Comparison of ENCODE assay signal across 8 cellular contexts in the genomic region with DNA sequence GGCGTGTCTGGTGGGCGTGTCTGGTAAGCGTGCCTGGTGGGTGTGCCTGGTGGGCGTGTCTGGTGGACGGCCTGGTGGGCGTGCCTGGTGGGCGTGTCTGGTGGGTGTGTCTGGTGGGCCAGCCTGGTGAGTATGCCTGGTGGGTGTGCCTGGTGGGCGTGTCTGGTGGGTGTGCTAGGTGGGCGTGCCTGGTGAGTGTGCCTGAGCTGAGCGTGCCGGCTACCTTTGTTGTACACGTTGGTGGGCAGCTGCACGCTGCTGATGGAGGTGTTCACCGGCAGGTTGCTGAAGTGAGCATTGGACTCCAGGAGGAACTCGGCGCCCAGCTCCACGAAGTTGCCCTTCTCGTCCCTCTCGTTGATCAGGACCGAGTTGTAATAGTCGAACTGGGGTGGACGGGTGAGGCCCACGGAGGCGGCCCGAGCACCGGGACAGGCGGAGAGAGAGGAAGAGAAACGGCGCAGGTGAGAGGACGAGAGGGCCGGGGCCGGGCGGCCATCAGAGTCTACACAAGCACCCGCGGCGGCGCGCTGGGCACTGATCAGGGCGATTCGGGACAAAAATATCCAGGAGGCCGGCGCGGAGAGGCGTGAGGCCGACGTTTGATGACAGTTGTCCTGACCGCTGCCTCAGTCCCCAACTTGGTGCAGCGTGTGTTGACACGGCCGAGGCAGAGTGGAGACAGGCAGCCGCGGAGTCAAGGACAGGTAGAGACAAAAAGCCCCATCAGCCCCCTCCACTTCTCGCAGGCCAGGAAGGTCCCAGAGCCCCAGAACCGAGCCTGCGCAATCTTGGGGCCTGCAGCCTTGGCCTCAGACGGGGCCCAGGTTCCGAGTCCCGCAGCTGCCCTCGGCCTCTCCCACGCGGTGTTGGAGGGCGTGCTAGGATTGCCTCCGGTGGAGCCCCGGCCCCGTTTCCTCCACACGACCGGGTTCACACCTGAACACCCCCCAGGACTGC. TPM values are rescaled to one million over a fixed set of nuclear protein-coding genes. Genes with fewer than 3 reads are reported as not detected.
DNase-seq lines count a peak whose midpoint lies in the region; ATAC-seq and TF ChIP-seq lines count a peak whose summit lies in the region.

No MANE protein-coding gene starts in this region.

- peaks cover 4% of the 10 kb centered on the region for H3K4me1 Mint-ChIP-seq in activated CD8-positive, alpha-beta T cell treated with anti-CD3 and anti-CD28 coated beads for 36 hours (ENCODE audit: low read depth)

- DNase-seq in H4 (ENCODE audit: low spot score) (peak; percentile 3), cardiac septum (ENCODE audit: low spot score) (peak; percentile 67), AML-193 (lab: John Stamatoyannopoulos, UW) (no peak), NCI-H1092 treated with DMSO at 0.1 percent for 48 hours (lab: John Stamatoyannopoulos, UW) (no peak), amygdala (lab: John Stamatoyannopoulos, UW) (no peak)
- peak; percentile 43 for DNase-seq in activated CD8-positive, alpha-beta T cell treated with anti-CD3 and anti-CD28 coated beads for 36 hours
- DNase-seq in stimulated activated CD8-positive, alpha-beta memory T cell treated with anti-CD3 and anti-CD28 coated beads, Interleukin-12 subunit alpha, Interleukin-12 subunit beta, amount 100 ng/mL, for 1 hour (ENCODE audit: low read depth): peak; percentile 5
- no peak for DNase-seq in activated CD4-positive, CD25-positive, alpha-beta regulatory T cell (lab: John Stamatoyannopoulos, UW)

- H3K9me3 Mint-ChIP-seq in activated CD8-positive, alpha-beta T cell treated with anti-CD3 and anti-CD28 coated beads for 36 hours: peaks cover 36% of the 10 kb centered on the region

- CTCF ChIA-PET in activated CD8-positive, alpha-beta T cell treated with anti-CD3 and anti-CD28 coated beads for 36 hours (lab: Charles Lee): no interaction called here

- no peaks in the 10 kb centered on the region for H3K36me3 Mint-ChIP-seq in activated CD8-positive, alpha-beta T cell treated with anti-CD3 and anti-CD28 coated beads for 36 hours (ENCODE audit: low read depth)

- TF ChIP-seq CTCF in activated CD8-positive, alpha-beta T cell treated with anti-CD3 and anti-CD28 coated beads for 36 hours (IDR thresholded peaks at IDR 0.05): no peak

- POLR2A ChIA-PET in activated CD8-positive, alpha-beta T cell treated with anti-CD3 and anti-CD28 coated beads for 36 hours (lab: Charles Lee): no interaction called here

- H3K4me3 Mint-ChIP-seq in activated CD8-positive, alpha-beta T cell treated with anti-CD3 and anti-CD28 coated beads for 36 hours: peak overlapping the region; percentile 43

- intact Hi-C loops in activated CD8-positive, alpha-beta T cell treated with anti-CD3 and anti-CD28 coated beads for 36 hours (cut with micrococcal nuclease): no loop called here
- intact Hi-C loops in cardiac septum (cut with DNase I): no loop called here

- H3K27ac Mint-ChIP-seq in activated CD8-positive, alpha-beta T cell treated with anti-CD3 and anti-CD28 coated beads for 36 hours: no peak overlapping the region

- peaks cover 6% of the 10 kb centered on the region for H3K27me3 Mint-ChIP-seq in activated CD8-positive, alpha-beta T cell treated with anti-CD3 and anti-CD28 coated beads for 36 hours

- peak; percentile 34 for ATAC-seq in activated CD8-positive, alpha-beta T cell treated with anti-CD3 and anti-CD28 coated beads for 36 hours

RNA-seq across cellular contexts. Expression of a gene that starts 10.5 kb away (rescaled TPM):
- total RNA-seq in H4 (2014; rRNA removed; shearing (Covaris generic)): not detected in 2 replicates
- 1 to 10 TPM; 4.2 to 4.3 TPM for total RNA-seq in activated CD8-positive, alpha-beta T cell treated with anti-CD3 and anti-CD28 coated beads for 36 hours
- total RNA-seq in cardiac septum: 0.89 TPM

Comparison
In these comparisons a context has a peak if more than half of its experiments do, and no peak if none do; other contexts are left out.
1. DNase-seq: peak in H4 (single experiment), activated CD8-positive, alpha-beta T cell treated with anti-CD3 and anti-CD28 coated beads for 36 hours (single experiment), cardiac septum (single experiment) and stimulated activated CD8-positive, alpha-beta memory T cell treated with anti-CD3 and anti-CD28 coated beads, Interleukin-12 subunit alpha, Interleukin-12 subunit beta, amount 100 ng/mL, for 1 hour (single experiment); none in AML-193 (0 of 2), NCI-H1092 treated with DMSO at 0.1 percent for 48 hours (single experiment), activated CD4-positive, CD25-positive, alpha-beta regulatory T cell (0 of 4) and amygdala (0 of 56).